In the genomic region with DNA sequence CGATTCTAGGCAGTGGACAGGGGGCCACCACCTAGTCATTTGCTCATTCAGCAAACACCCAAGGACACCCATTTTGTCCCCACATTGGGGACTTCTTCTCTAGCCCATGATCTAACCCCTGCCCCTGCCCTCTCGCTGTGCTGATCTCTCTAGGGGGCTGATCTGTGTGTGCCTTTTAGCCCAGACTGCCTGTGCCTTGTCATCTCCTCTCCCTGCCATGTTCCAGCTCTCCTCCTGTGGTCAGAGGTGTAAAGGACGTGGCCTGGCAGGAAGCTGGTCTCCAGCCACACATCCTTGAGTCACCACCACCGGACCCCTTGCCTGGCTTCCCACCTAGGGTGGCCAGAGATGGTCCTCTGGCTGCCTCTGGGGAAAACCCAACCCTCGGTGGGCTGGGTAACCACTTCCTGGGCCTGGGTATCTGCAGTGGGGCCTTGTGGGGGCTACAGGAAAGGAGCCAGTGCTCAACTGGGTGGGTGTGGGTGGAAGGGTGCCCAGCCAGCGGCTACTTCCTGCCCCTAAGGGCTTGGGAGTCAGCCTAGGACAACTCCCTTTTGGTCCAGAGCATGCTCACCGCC, we compare ENCODE assay signal across 1 cellular context.
TF ChIP-seq lines count a peak whose summit lies in the region.

No MANE protein-coding gene starts in this region.

TF ChIP-seq in HEK293, 187 proteins besides CTCF, POLR2A, EP300 and RAD21:
- TF ChIP-seq ZNF114 (tag by site-specific recombination; IDR thresholded peaks at IDR 0.05) = no peak
- TF ChIP-seq ZIC2 (tag by site-specific recombination; IDR thresholded peaks at IDR 0.05) = peak; percentile 18; the same call in 1 of the 2 replicates
